1 cellular context compared by ENCODE assay signal in genomic region chr1:1247341-1247913, GRCh38.
A peak's percentile ranks its signal among the peaks of the same experiment; 100 is the strongest.
TF ChIP-seq lines count a peak whose summit lies in the region.

No MANE protein-coding gene starts in this region.

TF ChIP-seq in K562, 482 proteins besides CTCF, POLR2A, EP300 and RAD21:
- TF ChIP-seq RFX5 (IDR thresholded peaks at IDR 0.05; ENCODE audit: low read depth, low read length) (no peak), ZNF277 (CRISPR knock-in tag; IDR thresholded peaks at IDR 0.05; ENCODE audit: borderline replicate concordance) (no peak), FIP1L1 (IDR thresholded peaks at IDR 0.05; ENCODE audit: low read depth, low read length, poor library complexity, severe bottlenecking) (peak; percentile 21), RBM39 (optimal IDR thresholded peaks at IDR 0.05; ENCODE audit: low read depth, low read length) (no peak), ZNF184 (CRISPR knock-in tag; IDR thresholded peaks at IDR 0.05) (no peak), POLR2G (IDR thresholded peaks at IDR 0.05; ENCODE audit: low read depth, low read length) (peak; percentile 28), ZBED1 (IDR thresholded peaks at IDR 0.05) (no peak), HEY1 (CRISPR knock-in tag; IDR thresholded peaks at IDR 0.05; ENCODE audit: borderline replicate concordance) (no peak), CREB3L1 (IDR thresholded peaks at IDR 0.05; ENCODE audit: borderline replicate concordance, low read depth) (no peak)
